Comparison of ENCODE assay signal across 8 cellular contexts in the genomic region with DNA sequence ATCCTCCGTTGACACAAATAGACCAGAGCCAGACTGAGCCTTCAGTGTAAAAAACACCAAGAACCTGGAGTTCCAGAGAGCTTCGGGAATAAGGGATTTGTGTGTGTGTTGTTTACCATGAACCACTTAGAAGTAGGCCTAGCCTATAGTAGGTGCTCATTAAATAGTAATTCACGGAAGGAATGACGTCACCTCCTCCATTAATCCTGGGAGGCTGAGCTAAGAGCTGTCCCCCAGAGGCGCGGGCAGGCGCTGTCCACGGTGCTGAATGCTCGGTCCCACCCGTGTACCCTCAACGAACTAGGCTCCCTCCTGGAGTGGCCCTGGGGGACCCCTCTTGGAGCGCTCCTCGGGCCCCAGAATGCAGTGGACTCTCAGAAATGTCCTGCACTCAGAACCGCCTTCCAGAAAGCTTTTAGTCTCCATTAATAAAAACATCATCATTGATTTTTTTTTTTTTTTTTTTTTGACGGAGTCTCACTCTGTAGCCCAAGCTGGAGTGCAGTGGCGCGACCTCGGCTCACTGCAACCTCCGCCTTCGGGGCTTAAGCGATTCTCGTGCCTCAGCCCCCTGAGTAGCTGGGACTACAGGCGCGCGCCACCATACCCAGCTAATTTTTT. TPM values are rescaled to one million over a fixed set of nuclear protein-coding genes. Genes with fewer than 3 reads are reported as not detected.
DNase-seq lines count a peak whose midpoint lies in the region; ATAC-seq lines count a peak whose summit lies in the region.

No MANE protein-coding gene starts in this region.

- in situ Hi-C loops in KBM-7 (cut with MboI; ENCODE audit: low pct_unique_long_range_greater_than_20kb, low sequenced_read_pairs): no loop called here

- H3K4me3 Mint-ChIP-seq in immature natural killer cell: no peak overlapping the region

- no peak overlapping the region for H3K27ac Mint-ChIP-seq in immature natural killer cell

- peaks cover 10 to 20% (median 14%) of the 10 kb centered on the region in 3 donors for H3K27me3 Mint-ChIP-seq in immature natural killer cell (ENCODE audit: low read depth in 3 of 3)

- H3K9me3 Mint-ChIP-seq in immature natural killer cell: peaks cover 0 to 2% (median 0%) of the 10 kb centered on the region in 6 donors

- DNase-seq in AG08396 (ENCODE audit: low spot score) (peak; percentile 81), KBM-7 (peak; percentile 65), immature natural killer cell (peak; percentile 24 to 48 (median 42)), NCI-H510A treated with DMSO at 0.1 percent for 48 hours (lab: John Stamatoyannopoulos, UW) (no peak), SK-N-DZ (ENCODE audit: low spot score) (no peak)
- peak; percentile 37 to 46 for DNase-seq in activated T-cell treated with anti-CD3 and anti-CD28 coated beads, Interleukin-2, amount 50 U/mL, for 48 hours

- peaks cover 23 to 24% of the 10 kb centered on the region in 2 donors for H3K4me1 Mint-ChIP-seq in immature natural killer cell

- ATAC-seq in GM21717 (IDR thresholded peaks at IDR 0.05; ENCODE audit: unreplicated experiment) (no peak), GM18867 (IDR thresholded peaks at IDR 0.05; ENCODE audit: unreplicated experiment) (no peak)

- H3K36me3 Mint-ChIP-seq in immature natural killer cell: no peaks in the 10 kb centered on the region

RNA-seq across cellular contexts. Expression of a gene that starts 6.5 kb away (rescaled TPM):
- polyA plus RNA-seq in immature natural killer cell: not detected
- polyA plus RNA-seq in SK-N-DZ (2014; cell fraction: cytosol; rRNA removed): 3.8 and 4.0 TPM in 2 replicates
- 11.3 and 12.9 TPM in 2 replicates for polyA plus RNA-seq in SK-N-DZ (2014; cell fraction: nucleus; rRNA removed)

RNA-seq across cellular contexts. Expression of a gene that starts 37.7 kb away (rescaled TPM):
- polyA plus RNA-seq in immature natural killer cell: 10 to 100 TPM; 14.7 to 51.5 (median 17.7) TPM
- 9.4 and 23.3 TPM in 2 replicates for polyA plus RNA-seq in SK-N-DZ (2014; cell fraction: cytosol; rRNA removed)
- 5.7 and 20.2 TPM in 2 replicates for polyA plus RNA-seq in SK-N-DZ (2014; cell fraction: nucleus; rRNA removed)

Comparison
In these comparisons a context has a peak if more than half of its experiments do, and no peak if none do; other contexts are left out.
1. DNase-seq: peak in AG08396 (single experiment), KBM-7 (single experiment), activated T-cell treated with anti-CD3 and anti-CD28 coated beads, Interleukin-2, amount 50 U/mL, for 48 hours (2 of 2) and immature natural killer cell (3 of 3); none in NCI-H510A treated with DMSO at 0.1 percent for 48 hours (single experiment) and SK-N-DZ (single experiment).